20 cellular contexts compared by ENCODE assay signal in the genomic region with DNA sequence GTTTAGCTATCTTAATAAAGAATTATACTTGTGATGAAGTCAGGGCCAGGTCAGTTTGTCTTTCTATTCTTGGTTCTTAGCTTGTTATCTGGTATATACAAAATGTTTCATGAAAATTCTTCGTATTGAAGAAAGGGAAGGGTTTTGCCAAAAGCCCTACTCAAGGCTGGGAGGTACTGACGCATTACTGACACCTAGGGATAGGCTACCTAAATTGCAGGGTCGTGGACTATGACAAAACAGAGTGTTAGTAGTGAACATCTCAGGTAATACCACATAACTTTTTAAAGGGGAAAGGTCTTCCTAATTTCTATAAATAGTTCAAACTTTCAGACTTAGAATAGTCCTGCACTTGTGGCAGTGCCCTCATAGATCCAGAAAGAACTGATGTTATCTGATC.
"Had no signal": no experiment of that assay in that cellular context is flagged by ENCODE, and none has a peak within 500 bp of the region (broad histone marks: within the 10 kb centered on the region; RNA-seq: fewer than 3 reads in every experiment).

No MANE protein-coding gene starts in this region.

- ATAC-seq: activated CD8-positive, alpha-beta memory T cell treated with anti-CD3 and anti-CD28 coated beads, Interleukin-2, amount 10 ng/mL, durations not matched to agents 7 days and 5 days; activated T-helper 17 cell treated with anti-CD3 and anti-CD28 coated beads, Interleukin-2, amount 50 U/mL, for 72 hours; foreskin keratinocyte; natural killer cell; psoas muscle; right cardiac atrium; stimulated activated naive CD8-positive, alpha-beta T cell treated with anti-CD3 and anti-CD28 coated beads, Interleukin-15, Interleukin-2, amounts not matched to agents 100 U/mL and 50 U/mL, for 24 hours had no signal

- DNase-seq: activated B cell treated with CpG ODN at 0.5 μM for 24 hours; activated CD4-positive, alpha-beta memory T cell treated with anti-CD3 and anti-CD28 coated beads for 36 hours; activated CD4-positive, alpha-beta T cell treated with anti-CD3 and anti-CD28 coated beads for 4 hours; activated CD8-positive, alpha-beta memory T cell treated with anti-CD3 and anti-CD28 coated beads, Interleukin-2, amount 10 ng/mL, durations not matched to agents 7 days and 5 days; activated naive CD4-positive, alpha-beta T cell treated with Interleukin-2 at 50 U/mL for 16 hours; activated naive CD8-positive, alpha-beta T cell treated with anti-CD3 and anti-CD28 coated beads, Interleukin-2, amount 10 ng/mL, durations not matched to agents 7 days and 5 days; activated T-cell treated with anti-CD3 and anti-CD28 coated beads, Interleukin-2, amount 50 U/mL, for 1 hour; amygdala; foreskin keratinocyte; glutamatergic neuron; hypothalamus; natural killer cell; ovary; psoas muscle; right cardiac atrium; stimulated activated naive CD8-positive, alpha-beta T cell treated with anti-CD3 and anti-CD28 coated beads, Interleukin-15, Interleukin-2, amounts not matched to agents 100 U/mL and 50 U/mL, for 24 hours; substantia nigra; tibial artery had no signal

- H3K9me3 ChIP-seq: psoas muscle had no signal

- H3K4me3 ChIP-seq: cardiac muscle cell, ovary, psoas muscle, tibial artery had no signal

- H3K27ac ChIP-seq: cardiac muscle cell, foreskin keratinocyte, ovary, psoas muscle, tibial artery had no signal

- H3K4me1 ChIP-seq: foreskin keratinocyte, psoas muscle had no signal

- H3K36me3 ChIP-seq: cardiac muscle cell, ovary, tibial artery had no signal

- H3K27me3 ChIP-seq: cardiac muscle cell, foreskin keratinocyte, ovary, tibial artery had no signal
